In genomic region chr15:84649706-84650105, GRCh38 we compare ENCODE assay signal across 1 cellular context.
TF ChIP-seq lines count a peak whose summit lies in the region.

No MANE protein-coding gene starts in this region.

TF ChIP-seq in IMR-90, 13 proteins besides CTCF, POLR2A, EP300 and RAD21:
- TF ChIP-seq MAZ (IDR thresholded peaks at IDR 0.05; ENCODE audit: borderline replicate concordance, low read depth, low read length) = no peak
- no peak for TF ChIP-seq RFX5 (IDR thresholded peaks at IDR 0.05; ENCODE audit: low read depth, low read length)
- no peak for TF ChIP-seq SMC3 (IDR thresholded peaks at IDR 0.05; ENCODE audit: low read depth, low read length)
- TF ChIP-seq MXI1 (IDR thresholded peaks at IDR 0.05; ENCODE audit: borderline replicate concordance, low read depth, low read length) = no peak
- no peak for TF ChIP-seq FOS (IDR thresholded peaks at IDR 0.05; ENCODE audit: low read depth, low read length)
- TF ChIP-seq NFE2L2 (IDR thresholded peaks at IDR 0.05; ENCODE audit: low read depth, low read length) = no peak
- TF ChIP-seq USF2 (IDR thresholded peaks at IDR 0.05; ENCODE audit: low read depth, low read length) = no peak
- TF ChIP-seq CEBPB (IDR thresholded peaks at IDR 0.05; ENCODE audit: low read depth, low read length) = no peak
- TF ChIP-seq ELK1 (IDR thresholded peaks at IDR 0.05; ENCODE audit: borderline replicate concordance, low read depth, low read length) = no peak
- TF ChIP-seq MAFK (IDR thresholded peaks at IDR 0.05; ENCODE audit: low read depth, low read length) = no peak
- no peak for TF ChIP-seq CHD1 (IDR thresholded peaks at IDR 0.05; ENCODE audit: low read depth, low read length)
- no peak for TF ChIP-seq RCOR1 (IDR thresholded peaks at IDR 0.05; ENCODE audit: insufficient replicate concordance, low read length)
